In the genomic region with DNA sequence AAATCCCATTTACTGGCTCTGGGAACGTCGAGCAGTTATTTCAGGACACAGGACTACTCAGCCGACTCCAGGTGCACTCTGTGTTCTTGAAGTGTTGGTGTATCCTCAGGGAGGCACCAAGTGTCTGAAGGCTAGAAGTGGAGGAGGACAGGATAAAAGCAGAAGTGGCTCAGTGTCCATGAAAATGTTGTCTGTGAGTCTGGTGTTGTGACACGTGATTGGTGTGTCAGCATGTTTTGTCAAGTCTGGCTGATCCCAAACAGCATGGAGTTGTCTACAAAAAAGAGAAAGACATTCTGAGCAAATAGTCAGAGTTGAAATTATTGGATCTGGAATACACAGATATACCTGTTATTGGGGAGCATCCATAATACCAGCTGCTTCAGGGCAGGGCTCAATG, we compare ENCODE assay signal across 23 cellular contexts. TPM values are rescaled to one million over a fixed set of nuclear protein-coding genes. Genes with fewer than 3 reads are reported as not detected.
"Had no signal": no experiment of that assay in that cellular context is flagged by ENCODE, and none has a peak within 500 bp of the region (broad histone marks: within the 10 kb centered on the region; RNA-seq: fewer than 3 reads in every experiment).

No MANE protein-coding gene starts in this region.

- H3K36me3 Mint-ChIP-seq: memory B cell; natural killer cell treated with Interleukin-12 subunit alpha and Interleukin-12 subunit beta and Interleukin-15 and Interleukin-18, amount 100 ng/mL, for 72 hours; stimulated activated effector memory CD8-positive, alpha-beta T cell treated with anti-CD3 and anti-CD28 coated beads, Interleukin-12 subunit alpha, Interleukin-12 subunit beta, amount 100 ng/mL, for 72 hours; type B pancreatic cell had no signal

- H3K27ac Mint-ChIP-seq: memory B cell; natural killer cell treated with Interleukin-12 subunit alpha and Interleukin-12 subunit beta and Interleukin-15 and Interleukin-18, amount 100 ng/mL, for 72 hours; stimulated activated effector memory CD8-positive, alpha-beta T cell treated with anti-CD3 and anti-CD28 coated beads, Interleukin-12 subunit alpha, Interleukin-12 subunit beta, amount 100 ng/mL, for 72 hours; type B pancreatic cell had no signal

- H3K27me3 ChIP-seq: hepatocyte, right lobe of liver, suprapubic skin, thyroid gland had no signal

- H3K4me3 Mint-ChIP-seq: memory B cell; natural killer cell treated with Interleukin-12 subunit alpha and Interleukin-12 subunit beta and Interleukin-15 and Interleukin-18, amount 100 ng/mL, for 72 hours; stimulated activated effector memory CD8-positive, alpha-beta T cell treated with anti-CD3 and anti-CD28 coated beads, Interleukin-12 subunit alpha, Interleukin-12 subunit beta, amount 100 ng/mL, for 72 hours; type B pancreatic cell had no signal

- H3K27ac ChIP-seq: dorsolateral prefrontal cortex, hepatocyte, left ventricle myocardium inferior, lower lobe of right lung, parathyroid adenoma, prostate gland, right lobe of liver, suprapubic skin, thyroid gland had no signal

- H3K9me3 Mint-ChIP-seq: natural killer cell treated with Interleukin-12 subunit alpha and Interleukin-12 subunit beta and Interleukin-15 and Interleukin-18, amount 100 ng/mL, for 72 hours; stimulated activated effector memory CD8-positive, alpha-beta T cell treated with anti-CD3 and anti-CD28 coated beads, Interleukin-12 subunit alpha, Interleukin-12 subunit beta, amount 100 ng/mL, for 72 hours; type B pancreatic cell had no signal

- ATAC-seq: left cardiac atrium; lower lobe of right lung; natural killer cell treated with Interleukin-12 subunit alpha and Interleukin-12 subunit beta and Interleukin-15 and Interleukin-18, amount 100 ng/mL, for 72 hours; right lobe of liver; stimulated activated effector memory CD8-positive, alpha-beta T cell treated with anti-CD3 and anti-CD28 coated beads, Interleukin-12 subunit alpha, Interleukin-12 subunit beta, amount 100 ng/mL, for 72 hours; stimulated activated naive CD8-positive, alpha-beta T cell treated with anti-CD3 and anti-CD28 coated beads, Interleukin-15, Interleukin-2, amounts not matched to agents 100 U/mL and 50 U/mL, for 24 hours had no signal

- DNase-seq: dorsolateral prefrontal cortex; effector CD8-positive, alpha-beta T cell; foreskin melanocyte; head of caudate nucleus; kidney; left cardiac atrium; left ventricle myocardium inferior; lower lobe of right lung; midbrain; retina; right lobe of liver; stimulated activated CD4-positive, alpha-beta T cell treated with anti-CD3 and anti-CD28 coated beads, Interleukin-4, amount 100 ng/mL, for 1 hour; stimulated activated CD8-positive, alpha-beta memory T cell treated with anti-CD3 and anti-CD28 coated beads, Interleukin-4, amount 100 ng/mL, for 48 hours; stimulated activated naive CD8-positive, alpha-beta T cell treated with anti-CD3 and anti-CD28 coated beads, Interleukin-15, Interleukin-2, amounts not matched to agents 100 U/mL and 50 U/mL, for 24 hours; thyroid gland had no signal

- H3K4me1 Mint-ChIP-seq: memory B cell; stimulated activated effector memory CD8-positive, alpha-beta T cell treated with anti-CD3 and anti-CD28 coated beads, Interleukin-12 subunit alpha, Interleukin-12 subunit beta, amount 100 ng/mL, for 72 hours had no signal

- H3K9me3 ChIP-seq: lower lobe of right lung, prostate gland, right lobe of liver, suprapubic skin, thyroid gland had no signal

- H3K27me3 Mint-ChIP-seq: type B pancreatic cell had no signal

RNA-seq across cellular contexts. Expression of a gene that starts 30.3 kb away (rescaled TPM):
- total RNA-seq: lower lobe of right lung; natural killer cell treated with Interleukin-12 subunit alpha and Interleukin-12 subunit beta and Interleukin-15 and Interleukin-18, amount 100 ng/mL, for 72 hours had no signal
